ENCODE assay signal across 18 cellular contexts in genomic region chr7:21620054-21620453, GRCh38.
DNase-seq lines count a peak whose midpoint lies in the region; ATAC-seq and TF ChIP-seq lines count a peak whose summit lies in the region.
"Had no signal": no experiment of that assay in that cellular context is flagged by ENCODE, and none has a peak within 500 bp of the region (broad histone marks: within the 10 kb centered on the region; RNA-seq: fewer than 3 reads in every experiment).

No MANE protein-coding gene starts in this region.

- POLR2A ChIA-PET in PC-3 (lab: Charles Lee; ENCODE audit: unreplicated experiment) = no interaction called here
- POLR2A ChIA-PET in CD8-positive, alpha-beta T cell (lab: Charles Lee) = no interaction called here

- no peak overlapping the region for H3K9ac ChIP-seq in PC-3 (ENCODE audit: low read length)
- H3K9ac ChIP-seq: BLaER1 treated with 17β-estradiol and CSF1 and Interleukin-3, amounts not matched to agents 10 nM and 100 nM had no signal

- no peaks in the 10 kb centered on the region for H3K79me2 ChIP-seq in ACC112 (ENCODE audit: control insufficient read depth, insufficient read depth, low read length, unreplicated experiment)
- H3K79me2 ChIP-seq in PC-3 (ENCODE audit: low read length) = no peaks in the 10 kb centered on the region

- BruUV-seq in PC-3 (replicated peaks; lab: Mats Ljungman, UMichigan) = no TSS peak

- TF ChIP-seq CTCF in PC-3 (conservative IDR thresholded peaks at IDR 0.05; ENCODE audit: low read depth, low read length) = no peak
- TF ChIP-seq CTCF in CD8-positive, alpha-beta T cell (IDR thresholded peaks at IDR 0.05) = no peak

- no peaks in the 10 kb centered on the region for H3K36me3 ChIP-seq in ACC112 (ENCODE audit: insufficient read depth, low read length)
- no peaks in the 10 kb centered on the region for H3K36me3 ChIP-seq in PC-3 (ENCODE audit: low read depth, low read length)
- no peaks in the 10 kb centered on the region for H3K36me3 ChIP-seq in CD8-positive, alpha-beta T cell (ENCODE audit: insufficient read depth, low read length)
- H3K36me3 ChIP-seq: BLaER1 treated with 17β-estradiol and CSF1 and Interleukin-3, amounts not matched to agents 10 nM and 100 nM had no signal

- DNase-seq in ELR (ENCODE audit: low read depth) (peak; percentile 52), PC-3 (peak; percentile 30), iris pigment epithelial cell (ENCODE audit: low read depth) (peak; percentile 37), nucleus accumbens (lab: John Stamatoyannopoulos, UW) (no peak)
- no peak for DNase-seq in CD8-positive, alpha-beta T cell
- DNase-seq in stimulated activated naive CD4-positive, alpha-beta T cell treated with Interleukin-2 at 50 U/mL for 16 hours (lab: John Stamatoyannopoulos, UW) = no peak
- DNase-seq: ACHN; CD4-positive, CD25-positive, alpha-beta regulatory T cell; DMS79; GF-D8; GOT3; H9; HFFc6; KBM-7 had no signal

- H2AFZ ChIP-seq in ACC112 (ENCODE audit: low read length, unreplicated experiment) (no peak overlapping the region), PC-3 (ENCODE audit: low read length) (no peak overlapping the region)

- H3K9me3 ChIP-seq in PC-3 (ENCODE audit: low read length) = no peaks in the 10 kb centered on the region
- no peaks in the 10 kb centered on the region for H3K9me3 ChIP-seq in CD8-positive, alpha-beta T cell (ENCODE audit: low read length)

- H3K4me2 ChIP-seq in PC-3 (ENCODE audit: low read length) = no peak overlapping the region
- H3K4me2 ChIP-seq: BLaER1 treated with 17β-estradiol and CSF1 and Interleukin-3, amounts not matched to agents 10 nM and 100 nM had no signal

- H3K27me3 ChIP-seq in ACC112 (ENCODE audit: insufficient read depth, low read length) = no peaks in the 10 kb centered on the region
- no peaks in the 10 kb centered on the region for H3K27me3 ChIP-seq in PC-3 (ENCODE audit: low read length)
- no peaks in the 10 kb centered on the region for H3K27me3 ChIP-seq in CD8-positive, alpha-beta T cell (ENCODE audit: insufficient read depth, low read length)
- H3K27me3 ChIP-seq: BLaER1 treated with 17β-estradiol and CSF1 and Interleukin-3, amounts not matched to agents 10 nM and 100 nM had no signal

- H3K27ac ChIP-seq in ACC112 (ENCODE audit: low read depth, low read length) = peak overlapping the region; percentile 26
- no peak overlapping the region for H3K27ac ChIP-seq in PC-3 (ENCODE audit: low read length)
- no peak overlapping the region for H3K27ac ChIP-seq in CD8-positive, alpha-beta T cell (ENCODE audit: low read depth, low read length)
- H3K27ac ChIP-seq: BLaER1 treated with 17β-estradiol and CSF1 and Interleukin-3, amounts not matched to agents 10 nM and 100 nM; HL-60 had no signal

- H3K4me1 ChIP-seq in ACC112 (ENCODE audit: control insufficient read depth, insufficient read depth, low read length, unreplicated experiment) (peaks cover 37% of the 10 kb centered on the region), PC-3 (ENCODE audit: insufficient read depth, low read length) (peaks cover 22% of the 10 kb centered on the region)
- no peaks in the 10 kb centered on the region for H3K4me1 ChIP-seq in CD8-positive, alpha-beta T cell (ENCODE audit: insufficient read depth, low read length)

- intact Hi-C loops in PC-3 (cut with micrococcal nuclease) = no loop called here
- intact Hi-C loops in CD8-positive, alpha-beta T cell (cut with DNase I, micrococcal nuclease) = no loop called here

- H3K27ac Mint-ChIP-seq in CD8-positive, alpha-beta T cell = no peak overlapping the region
- H3K27ac Mint-ChIP-seq: CD4-positive, CD25-positive, alpha-beta regulatory T cell; H9; HFFc6 had no signal

- H3F3A ChIP-seq in PC-3 (ENCODE audit: low read length, unreplicated experiment) = no peaks in the 10 kb centered on the region

- CTCF ChIA-PET in PC-3 (lab: Charles Lee) = no interaction called here
- CTCF ChIA-PET in CD8-positive, alpha-beta T cell (lab: Charles Lee) = no interaction called here

- no peaks in the 10 kb centered on the region for H3K4me1 Mint-ChIP-seq in CD8-positive, alpha-beta T cell (ENCODE audit: low read depth)
- H3K4me1 Mint-ChIP-seq: CD4-positive, CD25-positive, alpha-beta regulatory T cell had no signal

- H3K36me3 Mint-ChIP-seq in CD8-positive, alpha-beta T cell = no peaks in the 10 kb centered on the region
- H3K36me3 Mint-ChIP-seq: CD4-positive, CD25-positive, alpha-beta regulatory T cell had no signal

- ATAC-seq in PC-3 (no peak), HG02885 (IDR thresholded peaks at IDR 0.05; ENCODE audit: poor library complexity, unreplicated experiment) (no peak)
- no peak for ATAC-seq in CD8-positive, alpha-beta T cell

- H3K27me3 Mint-ChIP-seq in CD8-positive, alpha-beta T cell (ENCODE audit: low read depth) = peaks cover 2% of the 10 kb centered on the region
- H3K27me3 Mint-ChIP-seq: CD4-positive, CD25-positive, alpha-beta regulatory T cell had no signal

- no peaks in the 10 kb centered on the region for H3K9me3 Mint-ChIP-seq in CD8-positive, alpha-beta T cell

- H3K4me3 ChIP-seq in ACC112 (ENCODE audit: low read depth, low read length) = no peak overlapping the region
- H3K4me3 ChIP-seq in PC-3 (ENCODE audit: low read length) = no peak overlapping the region
- no peak overlapping the region for H3K4me3 ChIP-seq in CD8-positive, alpha-beta T cell (ENCODE audit: low read depth, low read length)
- H3K4me3 ChIP-seq: BLaER1 treated with 17β-estradiol and CSF1 and Interleukin-3, amounts not matched to agents 10 nM and 100 nM had no signal

- H3K9me2 ChIP-seq in PC-3 (replicated peaks; ENCODE audit: low read length) = no peaks in the 10 kb centered on the region

- H4K20me1 ChIP-seq in PC-3 (ENCODE audit: low read length) = no peaks in the 10 kb centered on the region
- H4K20me1 ChIP-seq: BLaER1 treated with 17β-estradiol and CSF1 and Interleukin-3, amounts not matched to agents 10 nM and 100 nM had no signal

- H3K4me3 Mint-ChIP-seq in CD8-positive, alpha-beta T cell = no peak overlapping the region
- H3K4me3 Mint-ChIP-seq: CD4-positive, CD25-positive, alpha-beta regulatory T cell; H9; HFFc6 had no signal

Comparison
In these comparisons a context has a peak if more than half of its experiments do, and no peak if none do; other contexts are left out.
1. DNase-seq: peak in ELR (single experiment), PC-3 (single experiment) and iris pigment epithelial cell (single experiment); none in CD8-positive, alpha-beta T cell (0 of 7), nucleus accumbens (0 of 56) and stimulated activated naive CD4-positive, alpha-beta T cell treated with Interleukin-2 at 50 U/mL for 16 hours (single experiment).